1 cellular context compared by ENCODE assay signal in genomic region chr6:36926711-36927110, GRCh38.
TF ChIP-seq lines count a peak whose summit lies in the region.

No MANE protein-coding gene starts in this region.

TF ChIP-seq in GM12878, 131 proteins besides CTCF, POLR2A, EP300 and RAD21:
- TF ChIP-seq ZNF592 (IDR thresholded peaks at IDR 0.05), result no peak
- TF ChIP-seq, protein P1, sequence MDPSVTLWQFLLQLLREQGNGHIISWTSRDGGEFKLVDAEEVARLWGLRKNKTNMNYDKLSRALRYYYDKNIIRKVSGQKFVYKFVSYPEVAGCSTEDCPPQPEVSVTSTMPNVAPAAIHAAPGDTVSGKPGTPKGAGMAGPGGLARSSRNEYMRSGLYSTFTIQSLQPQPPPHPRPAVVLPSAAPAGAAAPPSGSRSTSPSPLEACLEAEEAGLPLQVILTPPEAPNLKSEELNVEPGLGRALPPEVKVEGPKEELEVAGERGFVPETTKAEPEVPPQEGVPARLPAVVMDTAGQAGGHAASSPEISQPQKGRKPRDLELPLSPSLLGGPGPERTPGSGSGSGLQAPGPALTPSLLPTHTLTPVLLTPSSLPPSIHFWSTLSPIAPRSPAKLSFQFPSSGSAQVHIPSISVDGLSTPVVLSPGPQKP (IDR thresholded peaks at IDR 0.05; ENCODE audit: low read depth, low read length), result no peak
- TF ChIP-seq POLR2AphosphoS5 (IDR thresholded peaks at IDR 0.05; ENCODE audit: low read length), result no peak
- no peak for TF ChIP-seq HCFC1 (IDR thresholded peaks at IDR 0.05; ENCODE audit: low read length)
- no peak for TF ChIP-seq BACH1 (IDR thresholded peaks at IDR 0.05; ENCODE audit: borderline replicate concordance)
- no peak for TF ChIP-seq EED (IDR thresholded peaks at IDR 0.05; ENCODE audit: low read depth)
- no peak for TF ChIP-seq NR2C1 (IDR thresholded peaks at IDR 0.05)
- TF ChIP-seq BMI1 (IDR thresholded peaks at IDR 0.05; ENCODE audit: borderline replicate concordance), result no peak
- TF ChIP-seq USF2 (IDR thresholded peaks at IDR 0.05; ENCODE audit: borderline replicate concordance, low read depth, low read length), result no peak
- no peak for TF ChIP-seq SP1 (IDR thresholded peaks at IDR 0.05; ENCODE audit: low read depth, low read length)
- no peak for TF ChIP-seq KDM1A (IDR thresholded peaks at IDR 0.05; ENCODE audit: borderline replicate concordance)
- TF ChIP-seq USF1 (IDR thresholded peaks at IDR 0.05; ENCODE audit: borderline replicate concordance, extremely low read length, insufficient read depth, low read depth, low read length), result no peak
- TF ChIP-seq LARP7 (IDR thresholded peaks at IDR 0.05), result no peak
- TF ChIP-seq PAX8 (IDR thresholded peaks at IDR 0.05), result no peak
- TF ChIP-seq SKIL (IDR thresholded peaks at IDR 0.05; ENCODE audit: low read depth, poor library complexity, severe bottlenecking), result no peak
- TF ChIP-seq ATF3 (IDR thresholded peaks at IDR 0.05; ENCODE audit: borderline replicate concordance, extremely low read depth, low read depth, low read length), result no peak
- TF ChIP-seq RAD51 (IDR thresholded peaks at IDR 0.05), result no peak
- TF ChIP-seq IKZF2 (IDR thresholded peaks at IDR 0.05), result no peak
